25 cellular contexts compared by ENCODE assay signal in genomic region chr11:36127550-36127949, GRCh38.
"Had no signal": no experiment of that assay in that cellular context is flagged by ENCODE, and none has a peak within 500 bp of the region (broad histone marks: within the 10 kb centered on the region; RNA-seq: fewer than 3 reads in every experiment).

No MANE protein-coding gene starts in this region.

- DNase-seq: immature natural killer cell; kidney; left colon; left lung; lower lobe of right lung; mammary epithelial cell; mesenchymal stem cell; naive thymus-derived CD8-positive, alpha-beta T cell; nephron progenitor cell; ovary; right lobe of liver; stimulated activated CD4-positive, alpha-beta T cell treated with anti-CD3 and anti-CD28 coated beads, Interleukin-1b, Interleukin-23, amount 100 ng/mL, for 48 hours; stimulated activated CD4-positive, alpha-beta T cell treated with anti-CD3 and anti-CD28 coated beads, Interleukin-2, amount 100 ng/mL, for 48 hours; stimulated activated CD4-positive, alpha-beta T cell treated with anti-CD3 and anti-CD28 coated beads, Interleukin-4, amount 100 ng/mL, for 4 hours; stimulated activated CD8-positive, alpha-beta memory T cell treated with anti-CD3 and anti-CD28 coated beads, Interleukin-4, amount 100 ng/mL, for 48 hours; stimulated activated naive CD4-positive, alpha-beta T cell treated with Interleukin-2 at 50 U/mL for 16 hours; stimulated activated naive CD8-positive, alpha-beta T cell treated with anti-CD3 and anti-CD28 coated beads, Interleukin-15, amount 100 ng/mL, for 72 hours; substantia nigra; uterus had no signal

- H3K4me3 Mint-ChIP-seq: immature natural killer cell; naive thymus-derived CD8-positive, alpha-beta T cell; nephron progenitor cell; stimulated activated memory B cell treated with anti-CD40 and anti-IgM and Interleukin-4, amounts not matched to agents 10 μg/mL and 1 μg/mL and 100 μg/mL, for 72 hours; stimulated activated naive CD8-positive, alpha-beta T cell treated with anti-CD3 and anti-CD28 coated beads, Interleukin-15, amount 100 ng/mL, for 72 hours; type B pancreatic cell had no signal

- H3K27me3 ChIP-seq: left lung, ovary, right atrium auricular region, right lobe of liver, tibial nerve, uterus had no signal

- ATAC-seq: left colon; left lung; lower lobe of right lung; naive thymus-derived CD8-positive, alpha-beta T cell; right lobe of liver; stimulated activated memory B cell treated with anti-CD40 and anti-IgM and Interleukin-4, amounts not matched to agents 10 μg/mL and 1 μg/mL and 100 μg/mL, for 72 hours; stimulated activated naive CD8-positive, alpha-beta T cell treated with anti-CD3 and anti-CD28 coated beads, Interleukin-15, amount 100 ng/mL, for 72 hours had no signal

- H3K4me1 Mint-ChIP-seq: immature natural killer cell; naive thymus-derived CD8-positive, alpha-beta T cell; stimulated activated memory B cell treated with anti-CD40 and anti-IgM and Interleukin-4, amounts not matched to agents 10 μg/mL and 1 μg/mL and 100 μg/mL, for 72 hours; stimulated activated naive CD8-positive, alpha-beta T cell treated with anti-CD3 and anti-CD28 coated beads, Interleukin-15, amount 100 ng/mL, for 72 hours had no signal

- H3K36me3 Mint-ChIP-seq: immature natural killer cell; naive thymus-derived CD8-positive, alpha-beta T cell; stimulated activated memory B cell treated with anti-CD40 and anti-IgM and Interleukin-4, amounts not matched to agents 10 μg/mL and 1 μg/mL and 100 μg/mL, for 72 hours; type B pancreatic cell had no signal

- H3K4me2 ChIP-seq: smooth muscle cell had no signal

- FAIRE-seq: kidney had no signal

- H3K4me3 ChIP-seq: left lung, lower lobe of right lung, ovary, right atrium auricular region, right lobe of liver, smooth muscle cell, tibial nerve, uterus had no signal

- H3K4me1 ChIP-seq: lower lobe of right lung, right atrium auricular region, uterus had no signal

- H3K9me3 Mint-ChIP-seq: immature natural killer cell; nephron progenitor cell; stimulated activated memory B cell treated with anti-CD40 and anti-IgM and Interleukin-4, amounts not matched to agents 10 μg/mL and 1 μg/mL and 100 μg/mL, for 72 hours; stimulated activated naive CD8-positive, alpha-beta T cell treated with anti-CD3 and anti-CD28 coated beads, Interleukin-15, amount 100 ng/mL, for 72 hours; type B pancreatic cell had no signal

- H3K36me3 ChIP-seq: left lung, lower lobe of right lung, ovary, right atrium auricular region, right lobe of liver, tibial nerve, uterus had no signal

- H3K27ac Mint-ChIP-seq: immature natural killer cell; naive thymus-derived CD8-positive, alpha-beta T cell; nephron progenitor cell; progenitor cell of endocrine pancreas; stimulated activated memory B cell treated with anti-CD40 and anti-IgM and Interleukin-4, amounts not matched to agents 10 μg/mL and 1 μg/mL and 100 μg/mL, for 72 hours; stimulated activated naive CD8-positive, alpha-beta T cell treated with anti-CD3 and anti-CD28 coated beads, Interleukin-15, amount 100 ng/mL, for 72 hours; type B pancreatic cell had no signal

- H3K9me3 ChIP-seq: left lung, lower lobe of right lung, ovary, right atrium auricular region, right lobe of liver, tibial nerve, uterus had no signal

- H3K27ac ChIP-seq: left lung, lower lobe of right lung, ovary, right atrium auricular region, right lobe of liver, tibial nerve, uterus had no signal
